8 cellular contexts compared by ENCODE assay signal in the genomic region with DNA sequence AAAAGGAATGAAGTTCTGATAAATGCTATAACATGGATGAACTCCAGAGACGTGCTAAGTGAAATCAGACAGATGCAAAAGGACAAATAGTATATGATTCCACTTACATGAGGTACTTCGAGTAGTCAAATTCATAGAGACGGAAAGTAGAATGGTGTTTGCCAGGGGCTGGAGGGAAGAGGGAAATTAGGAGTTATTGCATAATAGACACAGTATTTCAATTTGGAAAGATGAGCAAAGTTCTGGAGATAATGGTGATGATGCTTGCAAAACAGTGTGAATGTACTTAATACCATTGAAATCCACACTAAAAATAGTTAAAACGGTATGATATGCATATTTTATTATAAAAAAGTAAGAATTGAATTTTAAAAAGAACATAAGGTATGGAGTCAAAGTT.
"Had no signal": no experiment of that assay in that cellular context is flagged by ENCODE, and none has a peak within 500 bp of the region (broad histone marks: within the 10 kb centered on the region; RNA-seq: fewer than 3 reads in every experiment).

No MANE protein-coding gene starts in this region.

- ATAC-seq: GM23338 had no signal

- H3K4me3 ChIP-seq: GM23338 had no signal

- DNase-seq: H9, HCEC 1CT, KBM-7 had no signal

- H3K4me2 ChIP-seq: GM23338, KMS-11 had no signal

- H3K9ac ChIP-seq: KMS-11 had no signal

- H2AFZ ChIP-seq: GM23338 had no signal

- H3K27ac ChIP-seq: KMS-11 had no signal

- FAIRE-seq: H1, H54, HTR-8/SVneo had no signal
